ENCODE assay signal across 9 cellular contexts in the genomic region with DNA sequence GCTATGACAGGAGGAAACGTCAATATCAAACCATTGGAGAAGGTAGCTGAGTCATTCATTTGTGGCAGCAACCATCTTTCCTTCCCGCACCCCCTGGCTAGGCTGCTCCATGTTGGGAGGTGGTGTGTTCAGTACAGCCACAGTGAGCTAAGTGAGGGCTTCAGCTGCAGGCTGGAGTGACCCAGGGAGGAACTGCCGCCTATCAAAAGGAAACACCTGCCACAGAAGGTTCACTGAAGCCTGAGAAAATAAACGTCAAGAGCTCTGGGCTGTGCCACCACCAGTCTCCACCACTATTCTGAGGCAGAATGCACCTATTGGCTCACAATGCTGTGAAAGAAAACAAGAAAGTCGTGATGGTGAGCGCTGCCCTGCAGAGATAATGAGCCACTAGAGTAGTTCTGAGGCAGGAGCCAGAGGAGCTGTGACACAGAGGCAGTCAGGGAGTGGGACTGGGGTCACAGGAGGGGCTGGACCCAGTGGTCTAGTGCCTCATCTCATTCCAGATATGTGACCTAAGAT. TPM values are rescaled to one million over a fixed set of nuclear protein-coding genes. Genes with fewer than 3 reads are reported as not detected.
DNase-seq lines count a peak whose midpoint lies in the region; ATAC-seq, FAIRE-seq and TF ChIP-seq lines count a peak whose summit lies in the region.
"Had no signal": no experiment of that assay in that cellular context is flagged by ENCODE, and none has a peak within 500 bp of the region (broad histone marks: within the 10 kb centered on the region; RNA-seq: fewer than 3 reads in every experiment).

No MANE protein-coding gene starts in this region.

- CTCF ChIA-PET in activated CD8-positive, alpha-beta T cell treated with anti-CD3 and anti-CD28 coated beads for 36 hours (lab: Charles Lee), result interaction anchor here (0.7 to 3.2 kb wide), 4 partner anchors 11 to 195 kb away, joined by 3 to 12 read pairs (median 8); no protein-coding TSS in a partner anchor

- H3K4me1 Mint-ChIP-seq in activated CD8-positive, alpha-beta T cell treated with anti-CD3 and anti-CD28 coated beads for 36 hours (ENCODE audit: low read depth), result peaks cover 64% of the 10 kb centered on the region

- H3K9me3 ChIP-seq in mucosa of descending colon (no peaks in the 10 kb centered on the region), sigmoid colon (no peaks in the 10 kb centered on the region)

- no peak for DNase-seq in GM18507 (ENCODE audit: extremely low spot score, insufficient read length, low read depth)
- peak; percentile 100 for DNase-seq in NCI-H146 (lab: John Stamatoyannopoulos, UW)
- DNase-seq in activated CD8-positive, alpha-beta T cell treated with anti-CD3 and anti-CD28 coated beads for 36 hours, result peak; percentile 69
- DNase-seq in mucosa of descending colon, result peak; percentile 20 to 64 (median 34)
- no peak for DNase-seq in NCI-H82 (lab: John Stamatoyannopoulos, UW)
- no peak for DNase-seq in sigmoid colon
- no peak for DNase-seq in DMS 273 treated with DMSO at 0.1 percent for 48 hours (lab: John Stamatoyannopoulos, UW)

- intact Hi-C loops in activated CD8-positive, alpha-beta T cell treated with anti-CD3 and anti-CD28 coated beads for 36 hours (cut with micrococcal nuclease), result loop anchor here (2.0 to 10.0 kb wide), 3 partner anchors 37 to 169 kb away; a partner anchor contains a TSS
- intact Hi-C loops in mucosa of descending colon (cut with DNase I, micrococcal nuclease), result no loop called here
- intact Hi-C loops in sigmoid colon (cut with DNase I), result no loop called here

- TF ChIP-seq CTCF in activated CD8-positive, alpha-beta T cell treated with anti-CD3 and anti-CD28 coated beads for 36 hours (IDR thresholded peaks at IDR 0.05), result no peak
- TF ChIP-seq CTCF in mucosa of descending colon (IDR thresholded peaks at IDR 0.05) (no peak), sigmoid colon (IDR thresholded peaks at IDR 0.05) (no peak)

- H3K27me3 Mint-ChIP-seq in activated CD8-positive, alpha-beta T cell treated with anti-CD3 and anti-CD28 coated beads for 36 hours, result no peaks in the 10 kb centered on the region

- H3K36me3 Mint-ChIP-seq in activated CD8-positive, alpha-beta T cell treated with anti-CD3 and anti-CD28 coated beads for 36 hours (ENCODE audit: low read depth), result peaks cover 46% of the 10 kb centered on the region

- WGBS in sigmoid colon, 2 donors, result 46 to 59% methylated on average over 6 of the region's 6 CpGs

- TF ChIP-seq POLR2A in sigmoid colon (IDR thresholded peaks at IDR 0.05), result no peak

- POLR2A ChIA-PET in activated CD8-positive, alpha-beta T cell treated with anti-CD3 and anti-CD28 coated beads for 36 hours (lab: Charles Lee), result interaction anchor here (0.7 to 12.4 kb wide), 10 partner anchors 11 to 185 kb away, joined by 3 to 161 read pairs (median 4); a partner anchor contains a TSS

- peak overlapping the region; percentile 92 for H3K4me3 Mint-ChIP-seq in activated CD8-positive, alpha-beta T cell treated with anti-CD3 and anti-CD28 coated beads for 36 hours
- H3K4me3 Mint-ChIP-seq: nephron had no signal

- H3K27ac ChIP-seq in sigmoid colon, result no peak overlapping the region

- H3K36me3 ChIP-seq in mucosa of descending colon (ENCODE audit: low read depth), result no peaks in the 10 kb centered on the region
- no peaks in the 10 kb centered on the region for H3K36me3 ChIP-seq in sigmoid colon

- H3K4me3 ChIP-seq in mucosa of descending colon (no peak overlapping the region), sigmoid colon (no peak overlapping the region)

- peak overlapping the region; percentile 100 for H3K27ac Mint-ChIP-seq in activated CD8-positive, alpha-beta T cell treated with anti-CD3 and anti-CD28 coated beads for 36 hours
- H3K27ac Mint-ChIP-seq: nephron had no signal

- TF ChIP-seq EP300 in sigmoid colon (IDR thresholded peaks at IDR 0.05), result no peak

- peaks cover 10% of the 10 kb centered on the region for H3K9me3 Mint-ChIP-seq in activated CD8-positive, alpha-beta T cell treated with anti-CD3 and anti-CD28 coated beads for 36 hours
- H3K9me3 Mint-ChIP-seq: nephron had no signal

- H3K4me1 ChIP-seq in mucosa of descending colon (ENCODE audit: low read depth) (no peaks in the 10 kb centered on the region), sigmoid colon (peaks cover 0 to 2% (median under 1%) of the 10 kb centered on the region in 4 donors)

- FAIRE-seq in GM18507 (lab: Jason Lieb, UNC), result peak; percentile 91

- ATAC-seq in HG02623 (IDR thresholded peaks at IDR 0.05; ENCODE audit: unreplicated experiment), result peak; percentile 51
- peak; percentile 43 for ATAC-seq in activated CD8-positive, alpha-beta T cell treated with anti-CD3 and anti-CD28 coated beads for 36 hours
- peak; percentile 72 for ATAC-seq in mucosa of descending colon

- no peaks in the 10 kb centered on the region for H3K27me3 ChIP-seq in sigmoid colon

RNA-seq across cellular contexts. Expression of a gene that starts 34.8 kb away (rescaled TPM):
- total RNA-seq in activated CD8-positive, alpha-beta T cell treated with anti-CD3 and anti-CD28 coated beads for 36 hours, result 10 to 100 TPM; 88.7 to 91.6 TPM
- total RNA-seq in mucosa of descending colon, result 10 to 100 TPM; 68.5 to 83.0 (median 73.2) TPM
- total RNA-seq in sigmoid colon, result 10 to 100 TPM; 52.1 to 67.1 (median 62.0) TPM
- polyA plus RNA-seq in sigmoid colon, result 10 to 100 TPM; 10.8 to 74.9 (median 19.2) TPM

Comparison
In these comparisons a context has a peak if more than half of its experiments do, and no peak if none do; other contexts are left out.
1. DNase-seq: peak in NCI-H146 (single experiment), activated CD8-positive, alpha-beta T cell treated with anti-CD3 and anti-CD28 coated beads for 36 hours (single experiment) and mucosa of descending colon (3 of 3); none in GM18507 (single experiment), NCI-H82 (single experiment), sigmoid colon (single experiment) and DMS 273 treated with DMSO at 0.1 percent for 48 hours (single experiment).
2. Peak in every context shown above with its lines, with median percentiles within 50 percentile points of each other: ATAC-seq.